ENCODE assay signal across 1 cellular context in the genomic region with DNA sequence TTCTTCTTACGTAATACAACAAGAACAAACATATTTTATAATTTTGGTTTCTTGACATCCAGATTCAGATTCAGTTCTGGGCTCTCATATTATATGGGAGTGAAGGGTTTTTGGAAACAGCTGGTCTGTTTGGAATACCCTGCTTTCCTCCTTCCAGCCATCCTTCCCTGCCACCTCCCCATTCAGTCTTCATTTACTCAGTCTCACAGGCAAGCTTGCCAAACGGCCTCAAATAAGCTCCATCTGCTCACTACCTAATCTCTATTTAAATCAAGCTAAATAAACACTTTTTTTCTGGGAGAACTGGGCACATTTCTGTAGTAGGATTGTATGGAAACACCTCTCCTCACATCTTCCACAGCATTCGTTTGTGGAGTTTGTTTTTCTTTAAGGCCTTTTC.
TF ChIP-seq lines count a peak whose summit lies in the region.

No MANE protein-coding gene starts in this region.

TF ChIP-seq in GM23338, 12 proteins besides CTCF, POLR2A, EP300 and RAD21 (continued from another document):
- TF ChIP-seq, protein P1, sequence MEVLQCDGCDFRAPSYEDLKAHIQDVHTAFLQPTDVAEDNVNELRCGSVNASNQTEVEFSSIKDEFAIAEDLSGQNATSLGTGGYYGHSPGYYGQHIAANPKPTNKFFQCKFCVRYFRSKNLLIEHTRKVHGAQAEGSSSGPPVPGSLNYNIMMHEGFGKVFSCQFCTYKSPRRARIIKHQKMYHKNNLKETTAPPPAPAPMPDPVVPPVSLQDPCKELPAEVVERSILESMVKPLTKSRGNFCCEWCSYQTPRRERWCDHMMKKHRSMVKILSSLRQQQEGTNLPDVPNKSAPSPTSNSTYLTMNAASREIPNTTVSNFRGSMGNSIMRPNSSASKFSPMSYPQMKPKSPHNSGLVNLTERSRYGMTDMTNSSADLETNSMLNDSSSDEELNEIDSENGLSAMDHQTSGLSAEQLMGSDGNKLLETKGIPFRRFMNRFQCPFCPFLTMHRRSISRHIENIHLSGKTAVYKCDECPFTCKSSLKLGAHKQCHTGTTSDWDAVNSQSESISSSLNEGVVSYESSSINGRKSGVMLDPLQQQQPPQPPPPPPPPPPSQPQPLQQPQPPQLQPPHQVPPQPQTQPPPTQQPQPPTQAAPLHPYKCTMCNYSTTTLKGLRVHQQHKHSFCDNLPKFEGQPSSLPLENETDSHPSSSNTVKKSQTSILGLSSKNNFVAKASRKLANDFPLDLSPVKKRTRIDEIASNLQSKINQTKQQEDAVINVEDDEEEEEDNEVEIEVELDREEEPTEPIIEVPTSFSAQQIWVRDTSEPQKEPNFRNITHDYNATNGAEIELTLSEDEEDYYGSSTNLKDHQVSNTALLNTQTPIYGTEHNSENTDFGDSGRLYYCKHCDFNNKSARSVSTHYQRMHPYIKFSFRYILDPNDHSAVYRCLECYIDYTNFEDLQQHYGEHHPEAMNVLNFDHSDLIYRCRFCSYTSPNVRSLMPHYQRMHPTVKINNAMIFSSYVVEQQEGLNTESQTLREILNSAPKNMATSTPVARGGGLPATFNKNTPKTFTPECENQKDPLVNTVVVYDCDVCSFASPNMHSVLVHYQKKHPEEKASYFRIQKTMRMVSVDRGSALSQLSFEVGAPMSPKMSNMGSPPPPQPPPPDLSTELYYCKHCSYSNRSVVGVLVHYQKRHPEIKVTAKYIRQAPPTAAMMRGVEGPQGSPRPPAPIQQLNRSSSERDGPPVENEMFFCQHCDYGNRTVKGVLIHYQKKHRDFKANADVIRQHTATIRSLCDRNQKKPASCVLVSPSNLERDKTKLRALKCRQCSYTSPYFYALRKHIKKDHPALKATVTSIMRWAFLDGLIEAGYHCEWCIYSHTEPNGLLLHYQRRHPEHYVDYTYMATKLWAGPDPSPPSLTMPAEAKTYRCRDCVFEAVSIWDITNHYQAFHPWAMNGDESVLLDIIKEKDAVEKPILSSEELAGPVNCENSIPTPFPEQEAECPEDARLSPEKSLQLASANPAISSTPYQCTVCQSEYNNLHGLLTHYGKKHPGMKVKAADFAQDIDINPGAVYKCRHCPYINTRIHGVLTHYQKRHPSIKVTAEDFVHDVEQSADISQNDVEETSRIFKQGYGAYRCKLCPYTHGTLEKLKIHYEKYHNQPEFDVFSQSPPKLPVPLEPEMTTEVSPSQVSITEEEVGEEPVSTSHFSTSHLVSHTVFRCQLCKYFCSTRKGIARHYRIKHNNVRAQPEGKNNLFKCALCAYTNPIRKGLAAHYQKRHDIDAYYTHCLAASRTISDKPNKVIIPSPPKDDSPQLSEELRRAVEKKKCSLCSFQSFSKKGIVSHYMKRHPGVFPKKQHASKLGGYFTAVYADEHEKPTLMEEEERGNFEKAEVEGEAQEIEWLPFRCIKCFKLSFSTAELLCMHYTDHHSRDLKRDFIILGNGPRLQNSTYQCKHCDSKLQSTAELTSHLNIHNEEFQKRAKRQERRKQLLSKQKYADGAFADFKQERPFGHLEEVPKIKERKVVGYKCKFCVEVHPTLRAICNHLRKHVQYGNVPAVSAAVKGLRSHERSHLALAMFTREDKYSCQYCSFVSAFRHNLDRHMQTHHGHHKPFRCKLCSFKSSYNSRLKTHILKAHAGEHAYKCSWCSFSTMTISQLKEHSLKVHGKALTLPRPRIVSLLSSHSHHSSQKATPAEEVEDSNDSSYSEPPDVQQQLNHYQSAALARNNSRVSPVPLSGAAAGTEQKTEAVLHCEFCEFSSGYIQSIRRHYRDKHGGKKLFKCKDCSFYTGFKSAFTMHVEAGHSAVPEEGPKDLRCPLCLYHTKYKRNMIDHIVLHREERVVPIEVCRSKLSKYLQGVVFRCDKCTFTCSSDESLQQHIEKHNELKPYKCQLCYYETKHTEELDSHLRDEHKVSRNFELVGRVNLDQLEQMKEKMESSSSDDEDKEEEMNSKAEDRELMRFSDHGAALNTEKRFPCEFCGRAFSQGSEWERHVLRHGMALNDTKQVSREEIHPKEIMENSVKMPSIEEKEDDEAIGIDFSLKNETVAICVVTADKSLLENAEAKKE (CRISPR knock-in tag; IDR thresholded peaks at IDR 0.05), result no peak
